Comparison of ENCODE assay signal across 33 cellular contexts in genomic region chr6:123768939-123769338, GRCh38. TPM values are rescaled to one million over a fixed set of nuclear protein-coding genes. Genes with fewer than 3 reads are reported as not detected.
"Had no signal": no experiment of that assay in that cellular context is flagged by ENCODE, and none has a peak within 500 bp of the region (broad histone marks: within the 10 kb centered on the region; RNA-seq: fewer than 3 reads in every experiment).

No MANE protein-coding gene starts in this region.

- H3K27me3 Mint-ChIP-seq: activated CD4-positive, alpha-beta T cell treated with anti-CD3 and anti-CD28 coated beads, Interleukin-2, amount 10 ng/mL, durations not matched to agents 7 days and 5 days; activated naive CD8-positive, alpha-beta T cell treated with anti-CD3 and anti-CD28 coated beads for 36 hours had no signal

- H3K9me3 ChIP-seq: SJCRH30 had no signal

- H3K27ac Mint-ChIP-seq: activated CD4-positive, alpha-beta T cell treated with anti-CD3 and anti-CD28 coated beads, Interleukin-2, amount 10 ng/mL, durations not matched to agents 7 days and 5 days; activated naive CD8-positive, alpha-beta T cell treated with anti-CD3 and anti-CD28 coated beads for 36 hours had no signal

- H3K9me3 Mint-ChIP-seq: activated CD4-positive, alpha-beta T cell treated with anti-CD3 and anti-CD28 coated beads, Interleukin-2, amount 10 ng/mL, durations not matched to agents 7 days and 5 days; activated naive CD8-positive, alpha-beta T cell treated with anti-CD3 and anti-CD28 coated beads for 36 hours had no signal

- DNase-seq: activated CD4-positive, alpha-beta T cell treated with anti-CD3 and anti-CD28 coated beads, Interleukin-2, amount 10 ng/mL, durations not matched to agents 7 days and 5 days; activated CD4-positive, alpha-beta T cell treated with anti-CD3 and anti-CD28 coated beads, Interleukin-2, amount 50 U/mL, for 48 hours; activated CD8-positive, alpha-beta memory T cell treated with anti-CD3 and anti-CD28 coated beads, Interleukin-2, amount 50 U/mL, for 4 hours; activated effector memory CD4-positive, alpha-beta T cell treated with anti-CD3 and anti-CD28 coated beads, Interleukin-2, amount 50 U/mL, for 16 hours; activated naive CD4-positive, alpha-beta T cell; activated naive CD4-positive, alpha-beta T cell treated with anti-CD3 and anti-CD28 coated beads, Interleukin-2, amount 50 U/mL, for 16 hours; activated naive CD8-positive, alpha-beta T cell treated with anti-CD3 and anti-CD28 coated beads for 36 hours; activated T-cell treated with anti-CD3 and anti-CD28 coated beads, Interleukin-2, amount 50 U/mL, for 48 hours; amniotic stem cell; aorta; brain microvascular endothelial cell; central memory CD4-positive, alpha-beta T cell; Karpas-422; NCI-H1048; NCI-H1105 treated with DMSO at 0.1 percent for 48 hours; NCI-H1436; NCI-H1694; NCI-H1930; NCI-H2081 treated with DMSO at 0.1 percent for 48 hours; NCI-H226; NCI-H446 treated with DMSO at 0.1 percent for 48 hours; NCI-H524; NCI-H69; NCI-H82; OCI-M1; SHP77; SJCRH30; T1000; WERI-Rb-1 had no signal

- H3K4me3 ChIP-seq: SJCRH30, SK-N-MC had no signal

- H3K4me1 ChIP-seq: SJCRH30 had no signal

- H3K36me3 ChIP-seq: brain microvascular endothelial cell, SJCRH30, WERI-Rb-1 had no signal

- H3K36me3 Mint-ChIP-seq: activated naive CD8-positive, alpha-beta T cell treated with anti-CD3 and anti-CD28 coated beads for 36 hours had no signal

- H3K27ac ChIP-seq: brain microvascular endothelial cell, SJCRH30, WERI-Rb-1 had no signal

- H3K27me3 ChIP-seq: brain microvascular endothelial cell, SJCRH30 had no signal

- H3K4me3 Mint-ChIP-seq: activated CD4-positive, alpha-beta T cell treated with anti-CD3 and anti-CD28 coated beads, Interleukin-2, amount 10 ng/mL, durations not matched to agents 7 days and 5 days; activated naive CD8-positive, alpha-beta T cell treated with anti-CD3 and anti-CD28 coated beads for 36 hours had no signal

- H3K4me1 Mint-ChIP-seq: activated CD4-positive, alpha-beta T cell treated with anti-CD3 and anti-CD28 coated beads, Interleukin-2, amount 10 ng/mL, durations not matched to agents 7 days and 5 days; activated naive CD8-positive, alpha-beta T cell treated with anti-CD3 and anti-CD28 coated beads for 36 hours had no signal

RNA-seq across cellular contexts. Expression of gene NKAIN2, which starts 34.7 kb away (rescaled TPM):
- total RNA-seq: activated CD4-positive, alpha-beta T cell treated with anti-CD3 and anti-CD28 coated beads, Interleukin-2, amount 10 ng/mL, durations not matched to agents 7 days and 5 days; activated naive CD8-positive, alpha-beta T cell treated with anti-CD3 and anti-CD28 coated beads for 36 hours; RPMI7951; SJCRH30; T-helper 1 cell treated with Interleukin-12 subunit alpha and Interleukin-12 subunit beta and Interleukin-4 antibody, amounts not matched to agents 30 ng/mL and 1 ng/mL, for 36 hours; T-helper 2 cell treated with Interferon-gamma antibody and Interleukin-4, amounts not matched to agents 100 ng/mL and 5 ng/mL, for 36 hours had no signal
